22 cellular contexts compared by ENCODE assay signal in genomic region chr4:77153016-77153415, GRCh38. TPM values are rescaled to one million over a fixed set of nuclear protein-coding genes. Genes with fewer than 3 reads are reported as not detected.
DNase-seq lines count a peak whose midpoint lies in the region; ATAC-seq and TF ChIP-seq lines count a peak whose summit lies in the region.
"Had no signal": no experiment of that assay in that cellular context is flagged by ENCODE, and none has a peak within 500 bp of the region (broad histone marks: within the 10 kb centered on the region; RNA-seq: fewer than 3 reads in every experiment).

No MANE protein-coding gene starts in this region.

- no peaks in the 10 kb centered on the region for H3K9me3 Mint-ChIP-seq in stimulated activated naive B cell treated with anti-CD40 and anti-IgM and Interleukin-4, amounts not matched to agents 10 μg/mL and 1 μg/mL and 100 μg/mL, for 72 hours
- H3K9me3 Mint-ChIP-seq: activated CD4-positive, alpha-beta memory T cell treated with anti-CD3 and anti-CD28 coated beads for 36 hours; activated T-helper 2 cell treated with anti-CD3 and anti-CD28 coated beads, Interferon-gamma antibody, Interleukin-2, Interleukin-4, amounts not matched to agents 10 μg/mL and 5 μg/mL and 100 μg/mL, durations not matched to agents 14 hours and 24 hours and 36 hours; endodermal cell had no signal

- H4K20me1 ChIP-seq in hepatocyte (ENCODE audit: insufficient read depth, poor library complexity, severe bottlenecking): no peaks in the 10 kb centered on the region

- H3K36me3 Mint-ChIP-seq in stimulated activated naive B cell treated with anti-CD40 and anti-IgM and Interleukin-4, amounts not matched to agents 10 μg/mL and 1 μg/mL and 100 μg/mL, for 72 hours: peaks cover 3 to 5% of the 10 kb centered on the region in 2 donors
- H3K36me3 Mint-ChIP-seq: activated naive CD8-positive, alpha-beta T cell had no signal

- no peak for TF ChIP-seq CTCF in hepatocyte (IDR thresholded peaks at IDR 0.05; ENCODE audit: poor library complexity)
- TF ChIP-seq CTCF in thyroid gland (IDR thresholded peaks at IDR 0.05): no peak

- no peak overlapping the region for H2AFZ ChIP-seq in hepatocyte

- peak overlapping the region; percentile 62 for H3K27ac Mint-ChIP-seq in stimulated activated naive B cell treated with anti-CD40 and anti-IgM and Interleukin-4, amounts not matched to agents 10 μg/mL and 1 μg/mL and 100 μg/mL, for 72 hours
- H3K27ac Mint-ChIP-seq: activated CD4-positive, alpha-beta memory T cell treated with anti-CD3 and anti-CD28 coated beads for 36 hours; activated naive CD8-positive, alpha-beta T cell; activated T-helper 2 cell treated with anti-CD3 and anti-CD28 coated beads, Interferon-gamma antibody, Interleukin-2, Interleukin-4, amounts not matched to agents 10 μg/mL and 5 μg/mL and 100 μg/mL, durations not matched to agents 14 hours and 24 hours and 36 hours; endodermal cell had no signal

- in situ Hi-C loops in Caki2 (cut with HindIII; ENCODE audit: low pct_unique_long_range_greater_than_20kb, low sequenced_read_pairs): no loop called here
- in situ Hi-C loops in HAP-1 (cut with MboI; ENCODE audit: low sequenced_read_pairs): loop anchor here (10.0 kb wide), 1 partner anchor 78 kb away; the partner anchor contains the start of gene CCNI

- 69% methylated on average over 3 of the region's 3 CpGs for WGBS in hepatocyte (ENCODE audit: low lambda C conversion rate, missing lambda C conversion rate)
- 74 to 78% methylated on average over 3 of the region's 3 CpGs for WGBS in thyroid gland, 2 donors

- peaks cover 9% of the 10 kb centered on the region for H3K79me2 ChIP-seq in hepatocyte

- H3K4me3 ChIP-seq in hepatocyte (no peak overlapping the region), thyroid gland (replicated peaks in 1 of 3) (no peak overlapping the region), HAP-1 (no peak overlapping the region)
- H3K4me3 ChIP-seq: cardiac muscle cell, esophagus muscularis mucosa, smooth muscle cell, suprapubic skin had no signal

- H3K27ac ChIP-seq in hepatocyte: no peak overlapping the region
- H3K27ac ChIP-seq in thyroid gland: no peak overlapping the region
- H3K27ac ChIP-seq: cardiac muscle cell, esophagus muscularis mucosa, suprapubic skin had no signal

- H3K36me3 ChIP-seq in hepatocyte (replicated peaks; ENCODE audit: insufficient read depth, low read depth) (no peaks in the 10 kb centered on the region), thyroid gland (no peaks in the 10 kb centered on the region), HAP-1 (replicated peaks) (no peaks in the 10 kb centered on the region)
- H3K36me3 ChIP-seq: cardiac muscle cell, esophagus muscularis mucosa, suprapubic skin had no signal

- ATAC-seq in stimulated activated naive B cell treated with anti-CD40 and anti-IgM and Interleukin-4, amounts not matched to agents 10 μg/mL and 1 μg/mL and 100 μg/mL, for 72 hours (replicated peaks): no peak
- ATAC-seq: HCT116, left lobe of liver, SK-N-SH treated with all-trans-retinoic acid at 6 μM for 48 hours had no signal

- H3K27me3 Mint-ChIP-seq in stimulated activated naive B cell treated with anti-CD40 and anti-IgM and Interleukin-4, amounts not matched to agents 10 μg/mL and 1 μg/mL and 100 μg/mL, for 72 hours: no peaks in the 10 kb centered on the region
- H3K27me3 Mint-ChIP-seq: activated CD4-positive, alpha-beta memory T cell treated with anti-CD3 and anti-CD28 coated beads for 36 hours had no signal

- TF ChIP-seq POLR2A in thyroid gland (IDR thresholded peaks at IDR 0.05): no peak

- H3K4me2 ChIP-seq in hepatocyte: peak overlapping the region; percentile 26

- no peak overlapping the region for H3K4me3 Mint-ChIP-seq in stimulated activated naive B cell treated with anti-CD40 and anti-IgM and Interleukin-4, amounts not matched to agents 10 μg/mL and 1 μg/mL and 100 μg/mL, for 72 hours
- H3K4me3 Mint-ChIP-seq: activated CD4-positive, alpha-beta memory T cell treated with anti-CD3 and anti-CD28 coated beads for 36 hours; activated naive CD8-positive, alpha-beta T cell; endodermal cell had no signal

- intact Hi-C loops in thyroid gland (cut with DNase I): no loop called here

- H3K9me3 ChIP-seq in hepatocyte (ENCODE audit: low read depth) (no peaks in the 10 kb centered on the region), thyroid gland (no peaks in the 10 kb centered on the region), HAP-1 (no peaks in the 10 kb centered on the region)
- H3K9me3 ChIP-seq: esophagus muscularis mucosa, suprapubic skin had no signal

- no peaks in the 10 kb centered on the region for H3K9me2 ChIP-seq in hepatocyte (replicated peaks; ENCODE audit: insufficient read depth)

- H3K4me1 Mint-ChIP-seq in stimulated activated naive B cell treated with anti-CD40 and anti-IgM and Interleukin-4, amounts not matched to agents 10 μg/mL and 1 μg/mL and 100 μg/mL, for 72 hours: peaks cover 38 to 51% of the 10 kb centered on the region in 2 donors

- DNase-seq in Caki2 (ENCODE audit: low read depth): peak; percentile 23
- DNase-seq in NAMALWA (ENCODE audit: low spot score): peak; percentile 66
- DNase-seq in hepatocyte (ENCODE audit: low spot score): no peak
- DNase-seq in stimulated activated naive B cell treated with anti-CD40 and anti-IgM and Interleukin-4, amounts not matched to agents 10 μg/mL and 1 μg/mL and 100 μg/mL, for 72 hours: no peak
- DNase-seq in D341Med (ENCODE audit: low spot score): no peak
- DNase-seq in thyroid gland: no peak
- DNase-seq in HAP-1 (ENCODE audit: low spot score in 2 of 2): no peak
- DNase-seq: activated CD4-positive, alpha-beta memory T cell treated with anti-CD3 and anti-CD28 coated beads for 36 hours; activated CD8-positive, alpha-beta memory T cell treated with anti-CD3 and anti-CD28 coated beads, Interleukin-2, amount 50 U/mL, for 48 hours; aorta; foreskin melanocyte; RPMI8226 had no signal

- H3K4me1 ChIP-seq in hepatocyte (ENCODE audit: insufficient read depth): peaks cover 36% of the 10 kb centered on the region
- H3K4me1 ChIP-seq in thyroid gland: peaks cover 0 to 10% of the 10 kb centered on the region in 2 donors
- H3K4me1 ChIP-seq in HAP-1: peaks cover 15% of the 10 kb centered on the region

- no peaks in the 10 kb centered on the region for H3K27me3 ChIP-seq in hepatocyte
- H3K27me3 ChIP-seq in thyroid gland: no peaks in the 10 kb centered on the region
- no peaks in the 10 kb centered on the region for H3K27me3 ChIP-seq in HAP-1 (ENCODE audit: low read depth)
- H3K27me3 ChIP-seq: cardiac muscle cell, suprapubic skin had no signal

RNA-seq across cellular contexts. Expression of gene CCNG2, which starts 4.0 kb away (rescaled TPM):
- 38.0 and 46.9 TPM in 2 replicates for total RNA-seq in Caki2 (2014; rRNA removed; shearing (Covaris generic); ENCODE audit: low replicate concordance)
- total RNA-seq in hepatocyte: 127 and 134 TPM in 2 replicates
- polyA plus RNA-seq in hepatocyte: 69.8 and 73.8 TPM in 2 replicates
- 10 to 100 TPM; 24.7 to 41.8 (median 29.2) TPM for total RNA-seq in thyroid gland

Comparison
In these comparisons a context has a peak if more than half of its experiments do, and no peak if none do; other contexts are left out.
1. DNase-seq: peak in Caki2 (single experiment) and NAMALWA (single experiment); none in hepatocyte (single experiment), stimulated activated naive B cell treated with anti-CD40 and anti-IgM and Interleukin-4, amounts not matched to agents 10 μg/mL and 1 μg/mL and 100 μg/mL, for 72 hours (single experiment), D341Med (single experiment), thyroid gland (0 of 2) and HAP-1 (0 of 2).